12 cellular contexts compared by ENCODE assay signal in the genomic region with DNA sequence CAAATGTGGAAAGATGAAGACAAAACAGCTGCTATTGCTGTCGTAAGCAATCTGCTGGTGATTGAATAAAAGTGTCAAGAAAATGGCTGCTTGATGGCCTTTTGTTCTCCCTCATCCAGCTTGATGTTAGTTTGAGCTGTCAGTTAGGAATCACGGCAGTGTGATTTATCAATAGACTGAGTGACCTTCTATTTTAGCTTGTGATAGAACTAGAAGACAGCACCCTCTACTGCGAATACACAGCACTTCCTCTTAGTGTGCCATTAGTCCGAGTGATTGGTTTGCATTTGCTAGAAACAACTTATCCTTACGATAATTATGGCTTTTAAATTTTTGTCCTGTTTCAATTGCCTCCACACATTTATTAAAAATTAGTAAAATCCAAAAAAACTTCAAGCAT.
A peak's percentile ranks its signal among the peaks of the same experiment; 100 is the strongest.
DNase-seq lines count a peak whose midpoint lies in the region; ATAC-seq and TF ChIP-seq lines count a peak whose summit lies in the region.
"Had no signal": no experiment of that assay in that cellular context is flagged by ENCODE, and none has a peak within 500 bp of the region (broad histone marks: within the 10 kb centered on the region; RNA-seq: fewer than 3 reads in every experiment).

No MANE protein-coding gene starts in this region.

- H3K4me1 Mint-ChIP-seq in HFFc6 (ENCODE audit: low read depth): no peaks in the 10 kb centered on the region
- no peaks in the 10 kb centered on the region for H3K4me1 Mint-ChIP-seq in activated CD8-positive, alpha-beta T cell treated with anti-CD3 and anti-CD28 coated beads, Interleukin-2, amount 10 ng/mL, durations not matched to agents 7 days and 5 days (ENCODE audit: low read depth)
- H3K4me1 Mint-ChIP-seq in activated naive CD8-positive, alpha-beta T cell treated with anti-CD3 and anti-CD28 coated beads for 36 hours: peaks cover 5% of the 10 kb centered on the region
- H3K4me1 Mint-ChIP-seq: activated naive CD8-positive, alpha-beta T cell treated with anti-CD3 and anti-CD28 coated beads, Interleukin-2, amount 10 ng/mL, durations not matched to agents 7 days and 5 days had no signal

- no peaks in the 10 kb centered on the region for H3K9me3 Mint-ChIP-seq in HFFc6
- no peaks in the 10 kb centered on the region for H3K9me3 Mint-ChIP-seq in activated CD8-positive, alpha-beta T cell treated with anti-CD3 and anti-CD28 coated beads, Interleukin-2, amount 10 ng/mL, durations not matched to agents 7 days and 5 days (ENCODE audit: insufficient read depth)
- H3K9me3 Mint-ChIP-seq in activated naive CD8-positive, alpha-beta T cell treated with anti-CD3 and anti-CD28 coated beads for 36 hours: no peaks in the 10 kb centered on the region
- H3K9me3 Mint-ChIP-seq: activated naive CD8-positive, alpha-beta T cell treated with anti-CD3 and anti-CD28 coated beads, Interleukin-2, amount 10 ng/mL, durations not matched to agents 7 days and 5 days; T-helper 1 cell treated with Interleukin-12 subunit alpha and Interleukin-12 subunit beta and Interleukin-4 antibody, amounts not matched to agents 30 μg/mL and 1 μg/mL, for 36 hours had no signal

- H3K9me3 ChIP-seq in OCI-LY7 (ENCODE audit: low read length): no peaks in the 10 kb centered on the region
- H3K9me3 ChIP-seq: BLaER1 treated with 17β-estradiol and CSF1 and Interleukin-3, amounts not matched to agents 10 nM and 100 nM had no signal

- intact Hi-C loops in OCI-LY7 (cut with micrococcal nuclease; ENCODE audit: unreplicated experiment): no loop called here

- H3K36me3 Mint-ChIP-seq in HFFc6 (ENCODE audit: low read depth): no peaks in the 10 kb centered on the region
- no peaks in the 10 kb centered on the region for H3K36me3 Mint-ChIP-seq in activated CD8-positive, alpha-beta T cell treated with anti-CD3 and anti-CD28 coated beads, Interleukin-2, amount 10 ng/mL, durations not matched to agents 7 days and 5 days (ENCODE audit: low read depth)
- no peaks in the 10 kb centered on the region for H3K36me3 Mint-ChIP-seq in activated naive CD8-positive, alpha-beta T cell treated with anti-CD3 and anti-CD28 coated beads for 36 hours
- H3K36me3 Mint-ChIP-seq: activated naive CD8-positive, alpha-beta T cell treated with anti-CD3 and anti-CD28 coated beads, Interleukin-2, amount 10 ng/mL, durations not matched to agents 7 days and 5 days had no signal

- TF ChIP-seq CTCF in 22Rv1 (IDR thresholded peaks at IDR 0.05) (peak; percentile 62), HFFc6 (IDR thresholded peaks at IDR 0.05) (peak; percentile 20; the same call in 1 of the 2 replicates), OCI-LY7 (conservative IDR thresholded peaks at IDR 0.05; ENCODE audit: low read length) (peak; percentile 31; the same call in 1 of the 2 replicates)

- ATAC-seq in GM21529 (IDR thresholded peaks at IDR 0.05; ENCODE audit: unreplicated experiment): no peak
- ATAC-seq in activated CD8-positive, alpha-beta T cell treated with anti-CD3 and anti-CD28 coated beads, Interleukin-2, amount 10 ng/mL, durations not matched to agents 7 days and 5 days: no peak

- H3K9me2 ChIP-seq in OCI-LY7 (ENCODE audit: insufficient read depth, low read length): no peaks in the 10 kb centered on the region

- no peak overlapping the region for H2AFZ ChIP-seq in OCI-LY7 (ENCODE audit: low read length)

- H3K4me2 ChIP-seq in OCI-LY7 (ENCODE audit: low read length): no peak overlapping the region
- H3K4me2 ChIP-seq: BLaER1 treated with 17β-estradiol and CSF1 and Interleukin-3, amounts not matched to agents 10 nM and 100 nM had no signal

- no peaks in the 10 kb centered on the region for H3K79me2 ChIP-seq in OCI-LY7 (ENCODE audit: insufficient read depth, low read depth, low read length)

- H3K4me3 ChIP-seq in OCI-LY7 (ENCODE audit: low read depth, low read length, poor library complexity, severe bottlenecking): no peak overlapping the region
- H3K4me3 ChIP-seq: BLaER1 treated with 17β-estradiol and CSF1 and Interleukin-3, amounts not matched to agents 10 nM and 100 nM had no signal

- no peaks in the 10 kb centered on the region for H4K20me1 ChIP-seq in OCI-LY7 (ENCODE audit: insufficient read depth, low read length)
- H4K20me1 ChIP-seq: BLaER1 treated with 17β-estradiol and CSF1 and Interleukin-3, amounts not matched to agents 10 nM and 100 nM had no signal

- no peaks in the 10 kb centered on the region for H3K4me1 ChIP-seq in OCI-LY7 (ENCODE audit: insufficient read depth, low read length, poor library complexity, severe bottlenecking)

- H3K27ac ChIP-seq in 22Rv1 (no peak overlapping the region), OCI-LY7 (ENCODE audit: low read depth, low read length, poor library complexity, severe bottlenecking) (no peak overlapping the region)
- H3K27ac ChIP-seq: BLaER1 treated with 17β-estradiol and CSF1 and Interleukin-3, amounts not matched to agents 10 nM and 100 nM had no signal

- DNase-seq in HFFc6 (no peak), OCI-LY7 (ENCODE audit: low spot score) (no peak), fibroblast of peridontal ligament (ENCODE audit: extremely low read depth) (peak; percentile 1), CD1c-positive myeloid dendritic cell (ENCODE audit: extremely low spot score) (no peak)
- no peak for DNase-seq in activated CD8-positive, alpha-beta T cell treated with anti-CD3 and anti-CD28 coated beads, Interleukin-2, amount 10 ng/mL, durations not matched to agents 7 days and 5 days
- no peak for DNase-seq in activated naive CD8-positive, alpha-beta T cell treated with anti-CD3 and anti-CD28 coated beads for 36 hours
- DNase-seq: activated naive CD8-positive, alpha-beta T cell treated with anti-CD3 and anti-CD28 coated beads, Interleukin-2, amount 10 ng/mL, durations not matched to agents 7 days and 5 days; trophoblast cell had no signal

- H3K27ac Mint-ChIP-seq in HFFc6: no peak overlapping the region
- H3K27ac Mint-ChIP-seq in activated CD8-positive, alpha-beta T cell treated with anti-CD3 and anti-CD28 coated beads, Interleukin-2, amount 10 ng/mL, durations not matched to agents 7 days and 5 days: no peak overlapping the region
- no peak overlapping the region for H3K27ac Mint-ChIP-seq in activated naive CD8-positive, alpha-beta T cell treated with anti-CD3 and anti-CD28 coated beads for 36 hours
- H3K27ac Mint-ChIP-seq: activated naive CD8-positive, alpha-beta T cell treated with anti-CD3 and anti-CD28 coated beads, Interleukin-2, amount 10 ng/mL, durations not matched to agents 7 days and 5 days; T-helper 1 cell treated with Interleukin-12 subunit alpha and Interleukin-12 subunit beta and Interleukin-4 antibody, amounts not matched to agents 30 μg/mL and 1 μg/mL, for 36 hours had no signal

- CTCF ChIA-PET in OCI-LY7 (lab: Charles Lee; ENCODE audit: unreplicated experiment): no interaction called here
- CTCF ChIA-PET in activated CD8-positive, alpha-beta T cell treated with anti-CD3 and anti-CD28 coated beads, Interleukin-2, amount 10 ng/mL, durations not matched to agents 7 days and 5 days (lab: Charles Lee): no interaction called here

- no peaks in the 10 kb centered on the region for H3K36me3 ChIP-seq in OCI-LY7 (ENCODE audit: insufficient read depth, low read length)
- H3K36me3 ChIP-seq: BLaER1 treated with 17β-estradiol and CSF1 and Interleukin-3, amounts not matched to agents 10 nM and 100 nM had no signal

- BruUV-seq in OCI-LY7 (replicated peaks; lab: Mats Ljungman, UMichigan): no TSS peak

- no peak overlapping the region for H3K4me3 Mint-ChIP-seq in HFFc6
- no peak overlapping the region for H3K4me3 Mint-ChIP-seq in activated CD8-positive, alpha-beta T cell treated with anti-CD3 and anti-CD28 coated beads, Interleukin-2, amount 10 ng/mL, durations not matched to agents 7 days and 5 days
- no peak overlapping the region for H3K4me3 Mint-ChIP-seq in activated naive CD8-positive, alpha-beta T cell treated with anti-CD3 and anti-CD28 coated beads for 36 hours
- H3K4me3 Mint-ChIP-seq: activated naive CD8-positive, alpha-beta T cell treated with anti-CD3 and anti-CD28 coated beads, Interleukin-2, amount 10 ng/mL, durations not matched to agents 7 days and 5 days; T-helper 1 cell treated with Interleukin-12 subunit alpha and Interleukin-12 subunit beta and Interleukin-4 antibody, amounts not matched to agents 30 μg/mL and 1 μg/mL, for 36 hours had no signal

- POLR2A ChIA-PET in OCI-LY7 (lab: Charles Lee): no interaction called here
- POLR2A ChIA-PET in activated CD8-positive, alpha-beta T cell treated with anti-CD3 and anti-CD28 coated beads, Interleukin-2, amount 10 ng/mL, durations not matched to agents 7 days and 5 days (lab: Charles Lee): no interaction called here

- peaks cover 3% of the 10 kb centered on the region for H3K27me3 Mint-ChIP-seq in HFFc6 (ENCODE audit: insufficient read depth)
- H3K27me3 Mint-ChIP-seq in activated CD8-positive, alpha-beta T cell treated with anti-CD3 and anti-CD28 coated beads, Interleukin-2, amount 10 ng/mL, durations not matched to agents 7 days and 5 days (ENCODE audit: low read depth): peaks cover 8% of the 10 kb centered on the region
- H3K27me3 Mint-ChIP-seq in activated naive CD8-positive, alpha-beta T cell treated with anti-CD3 and anti-CD28 coated beads for 36 hours: peaks cover 30% of the 10 kb centered on the region
